ENCODE assay signal across 12 cellular contexts in the genomic region with DNA sequence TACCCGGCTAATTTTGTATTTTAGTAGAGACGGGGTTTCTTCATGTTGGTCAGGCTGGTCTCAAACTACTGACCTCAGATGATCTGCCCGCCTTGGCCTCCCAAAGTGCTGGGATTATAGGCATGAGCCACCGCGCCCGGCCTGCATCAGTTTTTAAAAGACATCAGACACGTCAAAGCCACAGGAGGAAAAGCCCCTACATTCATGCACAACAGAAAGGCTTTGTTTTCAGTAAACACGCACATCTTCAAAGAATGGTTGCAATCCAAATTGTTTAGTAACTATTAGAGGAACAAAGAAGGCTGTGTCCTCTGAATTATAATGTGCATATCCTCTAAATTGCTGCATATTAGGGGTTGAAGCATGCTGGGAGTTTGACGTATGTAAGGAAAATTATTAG.
"Had no signal": no experiment of that assay in that cellular context is flagged by ENCODE, and none has a peak within 500 bp of the region (broad histone marks: within the 10 kb centered on the region; RNA-seq: fewer than 3 reads in every experiment).

No MANE protein-coding gene starts in this region.

- H3K79me2 ChIP-seq: parathyroid adenoma had no signal

- H3K27me3 ChIP-seq: transverse colon had no signal

- H3K36me3 ChIP-seq: transverse colon had no signal

- DNase-seq: activated CD4-positive, alpha-beta T cell treated with anti-CD3 and anti-CD28 coated beads for 48 hours; activated naive CD4-positive, alpha-beta T cell treated with anti-CD3 and anti-CD28 coated beads for 36 hours; effector CD8-positive, alpha-beta T cell; T-helper 1 cell; transverse colon had no signal

- H3K27ac Mint-ChIP-seq: activated naive CD4-positive, alpha-beta T cell treated with anti-CD3 and anti-CD28 coated beads for 36 hours; activated T-helper 17 cell treated with anti-CD3 and anti-CD28 coated beads, Interleukin-2, amount 50 U/mL, for 72 hours; memory B cell; WTC11 had no signal

- H3K4me3 Mint-ChIP-seq: activated naive CD4-positive, alpha-beta T cell treated with anti-CD3 and anti-CD28 coated beads for 36 hours; activated T-helper 17 cell treated with anti-CD3 and anti-CD28 coated beads, Interleukin-2, amount 50 U/mL, for 72 hours; memory B cell; WTC11 had no signal

- H2AFZ ChIP-seq: parathyroid adenoma had no signal

- H3K4me3 ChIP-seq: coronary artery, skin epidermis, transverse colon had no signal

- H3K4me1 ChIP-seq: parathyroid adenoma, transverse colon had no signal

- H3K9ac ChIP-seq: parathyroid adenoma had no signal

- H3K27ac ChIP-seq: coronary artery, parathyroid adenoma, skin epidermis, transverse colon had no signal

- ATAC-seq: activated T-helper 17 cell treated with anti-CD3 and anti-CD28 coated beads, Interleukin-2, amount 50 U/mL, for 72 hours; left lobe of liver had no signal
